Comparison of ENCODE assay signal across 17 cellular contexts in the genomic region with DNA sequence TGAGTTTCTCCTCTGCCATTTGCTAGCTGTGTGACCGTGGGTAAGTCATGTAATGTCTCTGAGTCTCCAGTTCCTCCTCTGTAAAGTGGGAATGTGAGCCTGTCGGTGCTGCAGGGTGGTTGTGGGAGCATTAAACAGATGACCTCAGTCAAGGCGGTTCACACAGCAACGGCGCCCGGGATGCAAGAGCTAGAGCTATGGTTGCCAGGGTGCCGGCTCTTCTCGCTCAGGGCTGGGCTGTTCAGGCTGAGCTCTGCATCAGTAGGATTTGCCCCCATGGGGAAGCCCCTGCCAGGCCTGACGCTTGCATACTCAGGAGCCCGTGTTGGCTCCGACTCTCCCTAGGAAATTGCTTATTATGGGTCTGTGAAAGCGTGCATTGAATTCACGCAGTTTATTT.
"Had no signal": no experiment of that assay in that cellular context is flagged by ENCODE, and none has a peak within 500 bp of the region (broad histone marks: within the 10 kb centered on the region; RNA-seq: fewer than 3 reads in every experiment).

No MANE protein-coding gene starts in this region.

- H3K36me3 ChIP-seq: breast epithelium, gastroesophageal sphincter, right atrium auricular region had no signal

- H3K9me3 ChIP-seq: breast epithelium, gastroesophageal sphincter, right atrium auricular region had no signal

- H3K4me1 ChIP-seq: breast epithelium had no signal

- DNase-seq: activated CD4-positive, alpha-beta T cell treated with anti-CD3 and anti-CD28 coated beads, Interleukin-2, amount 10 ng/mL, durations not matched to agents 7 days and 5 days; activated CD8-positive, alpha-beta memory T cell treated with anti-CD3 and anti-CD28 coated beads for 24 hours; activated naive CD4-positive, alpha-beta T cell; activated naive CD8-positive, alpha-beta T cell treated with anti-CD3 and anti-CD28 coated beads, Interleukin-2, amount 10 ng/mL, durations not matched to agents 7 days and 5 days; endodermal cell; naive thymus-derived CD8-positive, alpha-beta T cell; stimulated activated CD4-positive, alpha-beta T cell treated with anti-CD3 and anti-CD28 coated beads, Interleukin-4, amount 100 ng/mL, for 4 hours; stimulated activated CD8-positive, alpha-beta memory T cell treated with anti-CD3 and anti-CD28 coated beads, Interleukin-4, amount 100 ng/mL, for 48 hours; stimulated activated naive CD4-positive, alpha-beta T cell treated with Interleukin-2 at 50 U/mL for 16 hours; SW 1271; trophoblast cell had no signal

- H3K27ac ChIP-seq: breast epithelium, gastroesophageal sphincter, right atrium auricular region, skin epidermis had no signal

- FAIRE-seq: islet of Langerhans had no signal

- ATAC-seq: gastroesophageal sphincter; left lobe of liver; naive thymus-derived CD8-positive, alpha-beta T cell had no signal

- H3K4me3 ChIP-seq: breast epithelium, gastroesophageal sphincter, right atrium auricular region, skin epidermis had no signal

- H3K27me3 ChIP-seq: gastroesophageal sphincter, right atrium auricular region had no signal
